ENCODE assay signal across 8 cellular contexts in the genomic region with DNA sequence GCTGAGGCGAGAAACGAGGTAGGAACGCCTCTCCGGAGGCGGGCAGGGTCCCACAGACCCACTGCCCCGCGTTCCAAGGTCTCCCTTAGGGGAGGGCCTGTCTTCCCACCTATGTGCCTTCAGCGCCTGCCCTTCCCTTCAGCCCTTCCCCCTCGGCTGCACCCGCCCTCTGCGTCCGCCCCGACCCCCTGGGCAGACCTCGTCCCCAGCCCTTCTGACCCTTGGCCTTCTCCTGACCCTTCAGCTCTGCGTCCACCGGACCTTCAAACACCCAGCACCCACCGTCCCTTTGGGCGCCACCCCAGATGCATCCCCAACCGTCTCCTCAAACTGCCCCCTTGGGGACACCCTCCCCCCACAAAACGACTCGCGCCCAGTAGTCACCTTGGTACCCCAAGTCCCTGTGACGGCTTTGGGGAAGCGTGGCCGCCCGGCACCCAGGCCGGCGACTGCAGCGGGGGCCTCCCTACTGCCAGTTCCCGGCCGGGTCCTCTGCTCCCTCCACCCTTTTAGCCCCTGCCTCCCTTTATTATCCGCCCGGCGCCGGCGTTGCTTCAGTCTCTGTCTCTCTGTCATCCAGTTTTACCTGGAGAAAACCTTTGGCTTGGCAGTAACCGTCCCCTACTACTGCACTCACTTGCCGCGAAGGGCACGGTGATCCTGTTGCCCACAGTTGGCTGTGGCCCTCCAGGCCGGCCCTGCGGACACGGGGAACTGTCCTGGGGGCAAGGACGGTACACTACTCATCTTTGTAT. TPM values are rescaled to one million over a fixed set of nuclear protein-coding genes. Genes with fewer than 3 reads are reported as not detected.
DNase-seq lines count a peak whose midpoint lies in the region; ATAC-seq and TF ChIP-seq lines count a peak whose summit lies in the region.

No MANE protein-coding gene starts in this region.

- H3K4me1 ChIP-seq in Panc1 (ENCODE audit: control insufficient read depth, insufficient read depth, low read length), result peaks cover 25% of the 10 kb centered on the region
- H3K4me1 ChIP-seq in mucosa of rectum (ENCODE audit: control insufficient read depth in 2 of 2, insufficient read depth in 2 of 2, low read length in 2 of 2), result peaks cover 0 to 2% of the 10 kb centered on the region in 2 donors
- H3K4me1 ChIP-seq in urinary bladder (ENCODE audit: insufficient read depth), result no peaks in the 10 kb centered on the region

- H3K36me3 ChIP-seq in Panc1 (ENCODE audit: control insufficient read depth, insufficient read depth, low read length) (no peaks in the 10 kb centered on the region), mucosa of rectum (ENCODE audit: control insufficient read depth in 2 of 2, insufficient read depth in 2 of 2, low read length in 2 of 2) (no peaks in the 10 kb centered on the region), urinary bladder (ENCODE audit: insufficient read depth) (no peaks in the 10 kb centered on the region)

- peaks cover 24% of the 10 kb centered on the region for H3K4me1 Mint-ChIP-seq in endothelial cell (ENCODE audit: unreplicated experiment)

- H3K9ac ChIP-seq in mucosa of rectum (ENCODE audit: low read depth in 1 of 2, low read length in 2 of 2), result peak overlapping the region; percentile 75 to 78

- H3K9me3 Mint-ChIP-seq in endothelial cell (ENCODE audit: unreplicated experiment), result no peaks in the 10 kb centered on the region

- peak; percentile 45 for DNase-seq in NCI-H748 (lab: John Stamatoyannopoulos, UW; ENCODE audit: unreplicated experiment)
- DNase-seq in NCI-H748 treated with DMSO at 0.1 percent for 48 hours (lab: John Stamatoyannopoulos, UW), result no peak
- no peak for DNase-seq in Panc1 (ENCODE audit: low read depth, low spot score)
- DNase-seq in endothelial cell (ENCODE audit: low spot score), result peak; percentile 15
- no peak for DNase-seq in NCI-H1694 (lab: John Stamatoyannopoulos, UW)

- H3K27ac ChIP-seq in Panc1 (ENCODE audit: low read length) (peak overlapping the region; percentile 99), mucosa of rectum (ENCODE audit: low read depth in 2 of 2, low read length in 2 of 2) (peak overlapping the region; percentile 75 to 79), urinary bladder (ENCODE audit: low read depth) (peak overlapping the region; percentile 89)

- H3K27me3 Mint-ChIP-seq in endothelial cell (ENCODE audit: unreplicated experiment), result peaks cover 7% of the 10 kb centered on the region

- ATAC-seq in Panc1, result peak; percentile 83
- no peak for ATAC-seq in GM19023 (IDR thresholded peaks at IDR 0.05; ENCODE audit: unreplicated experiment)

- WGBS in urinary bladder, result 3% methylated on average over 44 of the region's 44 CpGs

- POLR2A ChIA-PET in Panc1 (lab: Charles Lee), result interaction anchor here (0.6 to 0.7 kb wide), 4 partner anchors 27 to 375 kb away, joined by 3 to 20 read pairs (median 7); a partner anchor contains a TSS

- no TSS peak for BruUV-seq in Panc1 (replicated peaks; lab: Mats Ljungman, UMichigan)

- H3K36me3 Mint-ChIP-seq in endothelial cell (ENCODE audit: low read depth, unreplicated experiment), result no peaks in the 10 kb centered on the region

- no peak for TF ChIP-seq CTCF in Panc1 (IDR thresholded peaks at IDR 0.05)
- TF ChIP-seq CTCF in endothelial cell (IDR thresholded peaks at IDR 0.05; ENCODE audit: unreplicated experiment), result no peak

- peak overlapping the region; percentile 96 for H3K4me3 Mint-ChIP-seq in endothelial cell (ENCODE audit: unreplicated experiment)

- intact Hi-C loops in Panc1 (cut with micrococcal nuclease; ENCODE audit: unreplicated experiment), result no loop called here

- H3K9me3 ChIP-seq in Panc1 (ENCODE audit: control insufficient read depth, insufficient read depth, low read depth, low read length) (no peaks in the 10 kb centered on the region; the same call in 1 of the 2 replicates), mucosa of rectum (ENCODE audit: control insufficient read depth in 2 of 2, low read length in 2 of 2) (no peaks in the 10 kb centered on the region)

- CTCF ChIA-PET in Panc1 (lab: Charles Lee), result interaction anchor here (0.6 to 2.1 kb wide), 6 partner anchors 15 to 110 kb away, joined by 3 to 16 read pairs (median 4); no protein-coding TSS in a partner anchor

- H3K27ac Mint-ChIP-seq in endothelial cell (ENCODE audit: unreplicated experiment), result peak overlapping the region; percentile 80

- in situ Hi-C loops in Panc1 (cut with HindIII; ENCODE audit: low pct_unique_long_range_greater_than_20kb, low sequenced_read_pairs), result no loop called here

- H3K27me3 ChIP-seq in Panc1 (ENCODE audit: control insufficient read depth, insufficient read depth, low read length) (no peaks in the 10 kb centered on the region), mucosa of rectum (ENCODE audit: control insufficient read depth in 2 of 2, insufficient read depth in 2 of 2, low read length in 2 of 2) (no peaks in the 10 kb centered on the region)

- H3K4me3 ChIP-seq in Panc1 (ENCODE audit: low read depth in 2 of 2, low read length in 2 of 2) (peak overlapping the region; percentile 73 to 85), mucosa of rectum (ENCODE audit: low read length in 2 of 2) (peak overlapping the region; percentile 73 to 80), urinary bladder (ENCODE audit: low read depth, low read length) (peak overlapping the region; percentile 66)

RNA-seq across cellular contexts. Expression of a gene that starts 0.4 kb away (rescaled TPM):
- total RNA-seq in Panc1 (2021; ENCODE audit: unreplicated experiment) (49.9 TPM), endothelial cell (ENCODE audit: unreplicated experiment) (22.3 TPM), urinary bladder (17.2 TPM)
- 30.4 TPM for polyA plus RNA-seq in Panc1 (2012; ENCODE audit: insufficient read length)
- 42.5 TPM for polyA plus RNA-seq in urinary bladder

Comparison
In these comparisons a context has a peak if more than half of its experiments do, and no peak if none do; other contexts are left out.
1. DNase-seq: peak in NCI-H748 (single experiment) and endothelial cell (single experiment); none in NCI-H748 treated with DMSO at 0.1 percent for 48 hours (single experiment), Panc1 (single experiment) and NCI-H1694 (single experiment).
2. Peak in every context shown above with its lines, with median percentiles within 50 percentile points of each other: H3K27ac ChIP-seq and H3K4me3 ChIP-seq.